10 cellular contexts compared by ENCODE assay signal in the genomic region with DNA sequence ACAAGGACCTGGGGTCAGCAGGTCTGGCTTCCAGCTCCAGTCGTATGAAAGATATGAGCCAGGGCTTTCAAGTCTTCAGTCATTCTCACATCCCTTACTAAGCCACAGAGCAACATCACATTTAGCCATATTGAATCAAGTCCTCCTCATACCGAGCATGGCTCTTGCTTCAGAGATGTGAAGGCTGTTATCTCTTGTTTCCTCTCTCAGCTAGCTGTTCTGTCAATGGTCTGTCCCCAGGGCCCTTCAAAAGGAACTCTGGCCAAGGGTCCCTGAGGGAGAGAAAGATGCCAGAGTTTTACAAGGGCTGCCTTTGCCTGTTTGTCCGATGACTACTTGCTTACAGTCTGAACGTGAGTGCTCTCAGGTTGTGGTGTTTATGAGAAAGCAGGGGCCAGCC. TPM values are rescaled to one million over a fixed set of nuclear protein-coding genes. Genes with fewer than 3 reads are reported as not detected.
DNase-seq lines count a peak whose midpoint lies in the region; ATAC-seq and TF ChIP-seq lines count a peak whose summit lies in the region.
"Had no signal": no experiment of that assay in that cellular context is flagged by ENCODE, and none has a peak within 500 bp of the region (broad histone marks: within the 10 kb centered on the region; RNA-seq: fewer than 3 reads in every experiment).

No MANE protein-coding gene starts in this region.

- DNase-seq in HFFc6 (no peak), ascending aorta (ENCODE audit: low spot score in 2 of 2) (no peak), AG20443 (ENCODE audit: low spot score) (no peak), head of caudate nucleus (no peak), SKM-1 (lab: John Stamatoyannopoulos, UW; ENCODE audit: unreplicated experiment) (no peak), NCI-H510A (lab: John Stamatoyannopoulos, UW) (no peak)
- DNase-seq in naive thymus-derived CD4-positive, alpha-beta T cell: no peak
- DNase-seq: cortex of kidney; stimulated activated naive CD4-positive, alpha-beta T cell had no signal

- intact Hi-C loops in ascending aorta (cut with DNase I): no loop called here
- intact Hi-C loops in naive thymus-derived CD4-positive, alpha-beta T cell (cut with micrococcal nuclease): no loop called here
- intact Hi-C loops in head of caudate nucleus (cut with DNase I): no loop called here

- no peaks in the 10 kb centered on the region; the same call in 1 of the 2 replicates for H3K27me3 Mint-ChIP-seq in HFFc6 (ENCODE audit: insufficient read depth)
- no peaks in the 10 kb centered on the region for H3K27me3 Mint-ChIP-seq in naive thymus-derived CD4-positive, alpha-beta T cell

- no peak overlapping the region for H3K4me3 Mint-ChIP-seq in HFFc6
- peak overlapping the region in 6 of 10 donors; percentile 12 to 48 (median 26) for H3K4me3 Mint-ChIP-seq in naive thymus-derived CD4-positive, alpha-beta T cell

- peak overlapping the region in 8 of 11 experiments; percentile 1 to 59 (median 40); a peak in 12 of 22 replicates for H3K9ac ChIP-seq in BLaER1 treated with 17β-estradiol and CSF1 and Interleukin-3, amounts not matched to agents 10 nM and 100 nM

- no peak for TF ChIP-seq CTCF in HFFc6 (IDR thresholded peaks at IDR 0.05)
- TF ChIP-seq CTCF in ascending aorta (IDR thresholded peaks at IDR 0.05): no peak

- 0 out of 22 replicates have a peak, but pooled peaks cover 0 to 3% (median 0%) of the 10 kb centered on the region in 11 experiments for H3K9me3 ChIP-seq in BLaER1 treated with 17β-estradiol and CSF1 and Interleukin-3, amounts not matched to agents 10 nM and 100 nM (replicated peaks in 1 of 11)
- no peaks in the 10 kb centered on the region for H3K9me3 ChIP-seq in ascending aorta
- H3K9me3 ChIP-seq in naive thymus-derived CD4-positive, alpha-beta T cell (ENCODE audit: control insufficient read depth in 2 of 3, low read length in 3 of 3): no peaks in the 10 kb centered on the region

- POLR2A ChIA-PET in naive thymus-derived CD4-positive, alpha-beta T cell (lab: Charles Lee): interaction anchor here (1.5 to 1.8 kb wide), 2 partner anchors 17 to 31 kb away, joined by 5 read pairs; no protein-coding TSS in a partner anchor

- H3K27ac Mint-ChIP-seq in HFFc6: peak overlapping the region; percentile 65; the same call in 1 of the 2 replicates
- H3K27ac Mint-ChIP-seq in naive thymus-derived CD4-positive, alpha-beta T cell: peak overlapping the region; percentile 86 to 100 (median 91)

- H3K4me1 Mint-ChIP-seq in HFFc6 (ENCODE audit: low read depth): peaks cover 63% of the 10 kb centered on the region
- H3K4me1 Mint-ChIP-seq in naive thymus-derived CD4-positive, alpha-beta T cell: peaks cover 45 to 91% (median 83%) of the 10 kb centered on the region in 7 donors

- peaks cover 0 to 55% (median 10%) of the 10 kb centered on the region in 11 experiments; a peak in 8 of 22 replicates for H4K20me1 ChIP-seq in BLaER1 treated with 17β-estradiol and CSF1 and Interleukin-3, amounts not matched to agents 10 nM and 100 nM

- H3K27me3 ChIP-seq in BLaER1 treated with 17β-estradiol and CSF1 and Interleukin-3, amounts not matched to agents 10 nM and 100 nM: no peaks in the 10 kb centered on the region
- H3K27me3 ChIP-seq in ascending aorta: no peaks in the 10 kb centered on the region
- H3K27me3 ChIP-seq in naive thymus-derived CD4-positive, alpha-beta T cell (ENCODE audit: control insufficient read depth in 2 of 2, insufficient read depth in 2 of 2, low read length in 2 of 2): no peaks in the 10 kb centered on the region

- no peak for ATAC-seq in naive thymus-derived CD4-positive, alpha-beta T cell

- peaks cover 6% of the 10 kb centered on the region; the same call in 1 of the 2 replicates for H3K36me3 Mint-ChIP-seq in HFFc6 (ENCODE audit: low read depth)
- H3K36me3 Mint-ChIP-seq in naive thymus-derived CD4-positive, alpha-beta T cell: peaks cover 0 to 20% (median 0%) of the 10 kb centered on the region in 5 donors

- H3K27ac ChIP-seq in BLaER1 treated with 17β-estradiol and CSF1 and Interleukin-3, amounts not matched to agents 10 nM and 100 nM: peak overlapping the region; percentile 32 to 79 (median 55); a peak in 20 of 22 replicates
- H3K27ac ChIP-seq in ascending aorta: peak overlapping the region; percentile 50 to 73
- H3K27ac ChIP-seq in naive thymus-derived CD4-positive, alpha-beta T cell (ENCODE audit: low read depth, low read length): peak overlapping the region; percentile 75

- H3K4me3 ChIP-seq in BLaER1 treated with 17β-estradiol and CSF1 and Interleukin-3, amounts not matched to agents 10 nM and 100 nM: no peak overlapping the region
- H3K4me3 ChIP-seq in ascending aorta: no peak overlapping the region
- H3K4me3 ChIP-seq in naive thymus-derived CD4-positive, alpha-beta T cell (ENCODE audit: low read length): no peak overlapping the region

- H3K36me3 ChIP-seq in BLaER1 treated with 17β-estradiol and CSF1 and Interleukin-3, amounts not matched to agents 10 nM and 100 nM: 0 out of 22 replicates have a peak, but pooled peaks cover 0 to 2% (median 0%) of the 10 kb centered on the region in 11 experiments
- no peaks in the 10 kb centered on the region for H3K36me3 ChIP-seq in ascending aorta
- H3K36me3 ChIP-seq in naive thymus-derived CD4-positive, alpha-beta T cell (ENCODE audit: control insufficient read depth in 2 of 3, insufficient read depth in 3 of 3, low read length in 3 of 3): no peaks in the 10 kb centered on the region

- peak overlapping the region; percentile 10 to 70 (median 55) for H3K4me2 ChIP-seq in BLaER1 treated with 17β-estradiol and CSF1 and Interleukin-3, amounts not matched to agents 10 nM and 100 nM

- H3K9me3 Mint-ChIP-seq in HFFc6: no peaks in the 10 kb centered on the region
- H3K9me3 Mint-ChIP-seq in naive thymus-derived CD4-positive, alpha-beta T cell: peaks cover 0 to 3% (median 0%) of the 10 kb centered on the region in 11 donors

- CTCF ChIA-PET in naive thymus-derived CD4-positive, alpha-beta T cell (lab: Charles Lee): no interaction called here

- H3K4me1 ChIP-seq in BLaER1 treated with 17β-estradiol and CSF1 and Interleukin-3, amounts not matched to agents 10 nM and 100 nM: peaks cover 30 to 86% (median 57%) of the 10 kb centered on the region in 10 experiments
- peaks cover 0 to 9% of the 10 kb centered on the region in 2 donors for H3K4me1 ChIP-seq in ascending aorta
- peaks cover 67 to 70% of the 10 kb centered on the region in 2 donors for H3K4me1 ChIP-seq in naive thymus-derived CD4-positive, alpha-beta T cell (ENCODE audit: control insufficient read depth in 2 of 2, insufficient read depth in 2 of 2, low read length in 2 of 2)

RNA-seq across cellular contexts. Expression of a gene that starts 30.5 kb away (rescaled TPM):
- 10 to 100 TPM; 16.2 to 18.2 (median 17.7) TPM for total RNA-seq in HFFc6 (2021; fragmentation: NEBNext Ultra II Directional; extraction: Animal tissue kit (Norgen Biotek cat#: 25700))
- 23.0 TPM for total RNA-seq in ascending aorta
- total RNA-seq in naive thymus-derived CD4-positive, alpha-beta T cell: 100 to 1,000 TPM in 3 of 5 experiments, 10 to 100 TPM in 2; 68.9 to 115 (median 102) TPM
- 10 to 100 TPM; 24.2 to 27.0 TPM for polyA plus RNA-seq in naive thymus-derived CD4-positive, alpha-beta T cell
